ENCODE assay signal across 8 cellular contexts in genomic region chr6:26553739-26554668, GRCh38. TPM values are rescaled to one million over a fixed set of nuclear protein-coding genes. Genes with fewer than 3 reads are reported as not detected.
DNase-seq lines count a peak whose midpoint lies in the region; ATAC-seq, FAIRE-seq and TF ChIP-seq lines count a peak whose summit lies in the region.

No MANE protein-coding gene starts in this region.

- ATAC-seq in HG02981 (IDR thresholded peaks at IDR 0.05; ENCODE audit: unreplicated experiment): peak; percentile 19
- peak; percentile 74 for ATAC-seq in left lobe of liver
- no peak for ATAC-seq in HG03469 (IDR thresholded peaks at IDR 0.05; ENCODE audit: unreplicated experiment)

- peak overlapping the region; percentile 60 for H3K4me3 ChIP-seq in choroid plexus epithelial cell (ENCODE audit: low read depth, low read length)

- DNase-seq in GM12892 (ENCODE audit: insufficient read length) (no peak), NCI-H2227 treated with DMSO at 0.1 percent for 48 hours (lab: John Stamatoyannopoulos, UW) (peak; percentile 90), choroid plexus epithelial cell (ENCODE audit: low read depth) (peak; percentile 96), left lobe of liver (ENCODE audit: low spot score) (peak; percentile 77)
- DNase-seq in activated CD4-positive, CD25-positive, alpha-beta regulatory T cell (lab: John Stamatoyannopoulos, UW): peak; percentile 7 to 76 (median 42)
- DNase-seq in stimulated activated CD4-positive, alpha-beta T cell treated with anti-CD3 and anti-CD28 coated beads, Interleukin-1b, Interleukin-23, amount 100 ng/mL, for 4 hours (ENCODE audit: low read depth in 2 of 2): peak; percentile 75 to 88

- peak; percentile 75 for FAIRE-seq in GM12892 (lab: Jason Lieb, UNC)

- no peak for TF ChIP-seq POLR2A in GM12892 (IDR thresholded peaks at IDR 0.05; ENCODE audit: low read depth, low read length)

- TF ChIP-seq CTCF in choroid plexus epithelial cell (conservative IDR thresholded peaks at IDR 0.05; ENCODE audit: low read depth, low read length): no peak

RNA-seq across cellular contexts. Expression of gene HMGN4, which starts 15.8 kb away (rescaled TPM):
- 93.1 TPM for polyA plus RNA-seq in GM12892 (2012; ENCODE audit: missing spikeins)
- total RNA-seq in left lobe of liver: 4.7 TPM

RNA-seq across cellular contexts. Expression of gene ABT1, which starts 42.7 kb away (rescaled TPM):
- 17.6 TPM for polyA plus RNA-seq in GM12892 (2012; ENCODE audit: missing spikeins)
- 7.3 TPM for total RNA-seq in left lobe of liver

RNA-seq across cellular contexts. Expression of gene BTN1A1, which starts 53.9 kb away (rescaled TPM):
- 0.70 TPM for polyA plus RNA-seq in GM12892 (2012; ENCODE audit: missing spikeins)
- total RNA-seq in left lobe of liver: not detected
